In genomic region chr6:34904990-34905613, GRCh38 we compare ENCODE assay signal across 19 cellular contexts.
"Had no signal": no experiment of that assay in that cellular context is flagged by ENCODE, and none has a peak within 500 bp of the region (broad histone marks: within the 10 kb centered on the region; RNA-seq: fewer than 3 reads in every experiment).

No MANE protein-coding gene starts in this region.

- H3K4me3 ChIP-seq: lung, sigmoid colon, stomach, thoracic aorta had no signal

- H3K4me1 ChIP-seq: sigmoid colon had no signal

- DNase-seq: activated B cell treated with CpG ODN at 0.5 μM for 24 hours; activated CD8-positive, alpha-beta memory T cell treated with anti-CD3 and anti-CD28 coated beads, Interleukin-2, amount 10 ng/mL, durations not matched to agents 7 days and 5 days; activated effector memory CD4-positive, alpha-beta T cell treated with Interleukin-2 at 50 U/mL for 16 hours; activated T-cell treated with anti-CD3 and anti-CD28 coated beads, Interleukin-2, amount 50 U/mL, for 24 hours; brain microvascular endothelial cell; cerebellar nuclear complex; dermis blood vessel endothelial cell; endodermal cell; erythroblast; hippocampal formation; naive thymus-derived CD8-positive, alpha-beta T cell; sigmoid colon; stimulated activated CD4-positive, alpha-beta T cell treated with anti-CD3 and anti-CD28 coated beads, Interleukin-2, amount 100 ng/mL, for 24 hours; stomach had no signal

- H3K9me3 ChIP-seq: sigmoid colon, stomach, thoracic aorta had no signal

- H3K27me3 ChIP-seq: brain microvascular endothelial cell, sigmoid colon, stomach had no signal

- H3K27ac Mint-ChIP-seq: activated B cell treated with CpG ODN at 0.5 μM for 24 hours; activated CD8-positive, alpha-beta memory T cell treated with anti-CD3 and anti-CD28 coated beads, Interleukin-2, amount 10 ng/mL, durations not matched to agents 7 days and 5 days; activated naive CD4-positive, alpha-beta T cell treated with anti-CD3 and anti-CD28 coated beads, Interleukin-2, amount 50 U/mL, for 24 hours; activated T-cell treated with anti-CD3 and anti-CD28 coated beads, Interleukin-2, amount 50 U/mL, for 24 hours; T-helper 1 cell treated with Interleukin-12 subunit alpha and Interleukin-12 subunit beta and Interleukin-4 antibody, amounts not matched to agents 30 μg/mL and 1 μg/mL, for 36 hours had no signal

- H3K9me3 Mint-ChIP-seq: activated B cell treated with CpG ODN at 0.5 μM for 24 hours; activated naive CD4-positive, alpha-beta T cell treated with anti-CD3 and anti-CD28 coated beads, Interleukin-2, amount 50 U/mL, for 24 hours; activated T-cell treated with anti-CD3 and anti-CD28 coated beads, Interleukin-2, amount 50 U/mL, for 24 hours; endodermal cell; naive thymus-derived CD8-positive, alpha-beta T cell; T-helper 1 cell treated with Interleukin-12 subunit alpha and Interleukin-12 subunit beta and Interleukin-4 antibody, amounts not matched to agents 30 μg/mL and 1 μg/mL, for 36 hours had no signal

- H3K27me3 Mint-ChIP-seq: activated B cell treated with CpG ODN at 0.5 μM for 24 hours; activated naive CD4-positive, alpha-beta T cell treated with anti-CD3 and anti-CD28 coated beads, Interleukin-2, amount 50 U/mL, for 24 hours; activated T-cell treated with anti-CD3 and anti-CD28 coated beads, Interleukin-2, amount 50 U/mL, for 24 hours had no signal

- H3K36me3 ChIP-seq: brain microvascular endothelial cell, sigmoid colon, stomach, thoracic aorta had no signal

- ATAC-seq: activated CD8-positive, alpha-beta memory T cell treated with anti-CD3 and anti-CD28 coated beads, Interleukin-2, amount 10 ng/mL, durations not matched to agents 7 days and 5 days; naive thymus-derived CD8-positive, alpha-beta T cell; SK-N-SH treated with all-trans-retinoic acid at 6 μM for 48 hours had no signal

- H3K27ac ChIP-seq: brain microvascular endothelial cell, sigmoid colon, stomach, thoracic aorta had no signal

- H3K4me1 Mint-ChIP-seq: activated B cell treated with CpG ODN at 0.5 μM for 24 hours had no signal

- H3K4me3 Mint-ChIP-seq: activated B cell treated with CpG ODN at 0.5 μM for 24 hours; activated CD8-positive, alpha-beta memory T cell treated with anti-CD3 and anti-CD28 coated beads, Interleukin-2, amount 10 ng/mL, durations not matched to agents 7 days and 5 days; activated naive CD4-positive, alpha-beta T cell treated with anti-CD3 and anti-CD28 coated beads, Interleukin-2, amount 50 U/mL, for 24 hours; activated T-cell treated with anti-CD3 and anti-CD28 coated beads, Interleukin-2, amount 50 U/mL, for 24 hours; endodermal cell; naive thymus-derived CD8-positive, alpha-beta T cell; T-helper 1 cell treated with Interleukin-12 subunit alpha and Interleukin-12 subunit beta and Interleukin-4 antibody, amounts not matched to agents 30 μg/mL and 1 μg/mL, for 36 hours had no signal
